Comparison of ENCODE assay signal across 1 cellular context in the genomic region with DNA sequence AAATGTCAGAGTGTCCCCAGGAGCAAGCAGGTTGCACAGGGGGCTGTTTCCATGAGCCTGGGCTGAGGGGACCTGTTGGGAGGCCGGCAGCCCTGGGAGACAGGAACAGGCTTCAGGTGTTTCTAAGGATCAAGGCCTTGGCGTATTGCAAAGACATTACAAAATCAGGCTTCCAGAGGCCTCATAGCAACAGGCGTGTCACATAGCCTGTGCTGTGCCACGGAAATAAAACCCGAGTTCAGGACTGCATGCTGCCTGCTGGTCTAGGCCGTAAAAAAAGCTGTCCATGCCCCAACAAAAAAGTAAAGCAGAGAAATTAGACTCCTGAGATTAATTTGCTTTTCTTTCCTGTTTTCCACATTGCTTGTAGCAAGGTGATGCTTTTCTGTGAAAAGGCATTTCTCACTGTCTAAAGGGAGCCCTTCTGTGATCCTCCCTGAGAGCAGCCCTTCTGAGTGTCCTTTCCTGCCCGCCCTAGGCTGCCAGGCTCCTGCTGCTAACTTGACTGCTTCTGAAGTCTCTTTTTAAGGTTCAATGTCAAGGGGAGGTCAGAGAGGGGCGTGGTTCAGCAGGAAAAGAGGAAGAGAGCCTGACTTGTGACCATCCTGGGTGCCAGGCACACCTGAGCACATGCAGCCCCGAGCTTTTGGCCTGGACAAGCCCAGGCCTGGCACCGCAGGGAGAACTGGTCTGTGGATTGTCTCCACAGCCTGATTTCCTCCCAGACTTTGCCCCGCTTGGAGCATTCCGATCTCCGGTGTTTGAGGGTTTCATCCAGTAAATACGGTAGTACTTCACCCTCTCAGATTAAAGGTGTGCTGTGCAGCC.
TF ChIP-seq lines count a peak whose summit lies in the region.

No MANE protein-coding gene starts in this region.

TF ChIP-seq in HepG2, 621 proteins besides CTCF, POLR2A, EP300 and RAD21:
- TF ChIP-seq SKIL (CRISPR knock-in tag; IDR thresholded peaks at IDR 0.05; ENCODE audit: borderline replicate concordance) (no peak), RFX5 (IDR thresholded peaks at IDR 0.05; ENCODE audit: low read depth, low read length) (peak; percentile 96), ZNF687 (CRISPR knock-in tag; IDR thresholded peaks at IDR 0.05) (0 out of 2 replicates have a peak, but pooled peaks have one; percentile 9), STAG1 (CRISPR knock-in tag; IDR thresholded peaks at IDR 0.05) (no peak), NFKB2 (CRISPR knock-in tag; IDR thresholded peaks at IDR 0.05; ENCODE audit: borderline replicate concordance) (no peak), ZNF713 (CRISPR knock-in tag; IDR thresholded peaks at IDR 0.05) (no peak), GZF1 (CRISPR knock-in tag; IDR thresholded peaks at IDR 0.05) (peak; percentile 99), HNF4G (IDR thresholded peaks at IDR 0.05; ENCODE audit: borderline replicate concordance, low read depth, low read length) (peak; percentile 18; the same call in 1 of the 2 replicates), HNF4G (CRISPR knock-in tag; IDR thresholded peaks at IDR 0.05; ENCODE audit: borderline replicate concordance, low read depth) (no peak), MED8 (CRISPR knock-in tag; IDR thresholded peaks at IDR 0.05; ENCODE audit: insufficient replicate concordance) (no peak), TRIM24 (CRISPR knock-in tag; IDR thresholded peaks at IDR 0.05) (no peak), SNAPC2 (CRISPR knock-in tag; IDR thresholded peaks at IDR 0.05) (no peak), SRSF4 (IDR thresholded peaks at IDR 0.05; ENCODE audit: low read depth, low read length, poor library complexity, severe bottlenecking) (no peak), KDM4B (CRISPR knock-in tag; IDR thresholded peaks at IDR 0.05) (no peak), RAD51 (IDR thresholded peaks at IDR 0.05; ENCODE audit: borderline replicate concordance) (no peak), CSRNP1 (CRISPR knock-in tag; IDR thresholded peaks at IDR 0.05) (no peak), CEBPZ (IDR thresholded peaks at IDR 0.05; ENCODE audit: low read length) (no peak), MTF1 (CRISPR knock-in tag; IDR thresholded peaks at IDR 0.05) (no peak), ZNF496 (CRISPR knock-in tag; IDR thresholded peaks at IDR 0.05; ENCODE audit: insufficient replicate concordance) (no peak)
